Comparison of ENCODE assay signal across 8 cellular contexts in genomic region chr12:51083140-51083833, GRCh38. TPM values are rescaled to one million over a fixed set of nuclear protein-coding genes. Genes with fewer than 3 reads are reported as not detected.
DNase-seq lines count a peak whose midpoint lies in the region; ATAC-seq, FAIRE-seq and TF ChIP-seq lines count a peak whose summit lies in the region.

A gene with protein sequence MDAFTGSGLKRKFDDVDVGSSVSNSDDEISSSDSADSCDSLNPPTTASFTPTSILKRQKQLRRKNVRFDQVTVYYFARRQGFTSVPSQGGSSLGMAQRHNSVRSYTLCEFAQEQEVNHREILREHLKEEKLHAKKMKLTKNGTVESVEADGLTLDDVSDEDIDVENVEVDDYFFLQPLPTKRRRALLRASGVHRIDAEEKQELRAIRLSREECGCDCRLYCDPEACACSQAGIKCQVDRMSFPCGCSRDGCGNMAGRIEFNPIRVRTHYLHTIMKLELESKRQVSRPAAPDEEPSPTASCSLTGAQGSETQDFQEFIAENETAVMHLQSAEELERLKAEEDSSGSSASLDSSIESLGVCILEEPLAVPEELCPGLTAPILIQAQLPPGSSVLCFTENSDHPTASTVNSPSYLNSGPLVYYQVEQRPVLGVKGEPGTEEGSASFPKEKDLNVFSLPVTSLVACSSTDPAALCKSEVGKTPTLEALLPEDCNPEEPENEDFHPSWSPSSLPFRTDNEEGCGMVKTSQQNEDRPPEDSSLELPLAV (minus strand): TSS chr12:51083596. CDS start chr12:51076561, 7,035 bp downstream.

- H3K4me1 ChIP-seq in pancreas (no peaks in the 10 kb centered on the region), tibial artery (peaks cover 0 to 30% (median 15%) of the 10 kb centered on the region in 4 donors)

- no peaks in the 10 kb centered on the region for H3K27me3 ChIP-seq in SU-DHL-6 (ENCODE audit: low read length)
- H3K27me3 ChIP-seq in pancreas: no peaks in the 10 kb centered on the region
- no peaks in the 10 kb centered on the region for H3K27me3 ChIP-seq in tibial artery

- TF ChIP-seq CTCF in GM12864 (IDR thresholded peaks at IDR 0.05; ENCODE audit: low read depth, low read length, missing control alignments) (no peak), SU-DHL-6 (IDR thresholded peaks at IDR 0.05; ENCODE audit: insufficient read depth, low read length, poor library complexity, severe bottlenecking) (no peak), pancreas (IDR thresholded peaks at IDR 0.05) (no peak), tibial artery (IDR thresholded peaks at IDR 0.05) (no peak)

- H3K4me2 ChIP-seq in SU-DHL-6 (ENCODE audit: low read depth, low read length, poor library complexity, severe bottlenecking): peak within 1 kb of the TSS; percentile 82

- peak within 1 kb of the TSS; percentile 97 for H3K4me3 Mint-ChIP-seq in activated naive CD8-positive, alpha-beta T cell treated with anti-CD3 and anti-CD28 coated beads, Interleukin-2, amount 10 ng/mL, durations not matched to agents 7 days and 5 days

- no peaks in the 10 kb centered on the region for H3K79me2 ChIP-seq in SU-DHL-6 (ENCODE audit: insufficient read depth, low read length)

- no peaks in the 10 kb centered on the region for H3K27me3 Mint-ChIP-seq in activated naive CD8-positive, alpha-beta T cell treated with anti-CD3 and anti-CD28 coated beads, Interleukin-2, amount 10 ng/mL, durations not matched to agents 7 days and 5 days

- H3K36me3 Mint-ChIP-seq in activated naive CD8-positive, alpha-beta T cell treated with anti-CD3 and anti-CD28 coated beads, Interleukin-2, amount 10 ng/mL, durations not matched to agents 7 days and 5 days: peaks cover 3% of the 10 kb centered on the region

- H3K4me1 Mint-ChIP-seq in activated naive CD8-positive, alpha-beta T cell treated with anti-CD3 and anti-CD28 coated beads, Interleukin-2, amount 10 ng/mL, durations not matched to agents 7 days and 5 days: peaks cover 24% of the 10 kb centered on the region

- H3K9ac ChIP-seq in SU-DHL-6 (ENCODE audit: low read length): peak within 1 kb of the TSS; percentile 89

- no peak within 1 kb of the TSS for H3K27ac ChIP-seq in SU-DHL-6 (ENCODE audit: low read depth, low read length)
- peak within 1 kb of the TSS; percentile 77 to 85 (median 81) for H3K27ac ChIP-seq in pancreas
- H3K27ac ChIP-seq in tibial artery: peak within 1 kb of the TSS; percentile 90 to 98

- H3K9me3 Mint-ChIP-seq in activated naive CD8-positive, alpha-beta T cell treated with anti-CD3 and anti-CD28 coated beads, Interleukin-2, amount 10 ng/mL, durations not matched to agents 7 days and 5 days: peaks cover 2% of the 10 kb centered on the region

- POLR2A ChIA-PET in activated naive CD8-positive, alpha-beta T cell treated with anti-CD3 and anti-CD28 coated beads, Interleukin-2, amount 10 ng/mL, durations not matched to agents 7 days and 5 days (lab: Charles Lee): interaction anchor here (0.5 to 2.9 kb wide), 23 partner anchors 9 to 955 kb away, joined by 3 to 12 read pairs (median 4); partner anchors contain the start of genes ATF1, DAZAP2, LETMD1 and POU6F1

- peak within 1 kb of the TSS; percentile 95 for H2AFZ ChIP-seq in SU-DHL-6 (ENCODE audit: low read depth, low read length, severe bottlenecking)

- H3K27ac Mint-ChIP-seq in activated naive CD8-positive, alpha-beta T cell treated with anti-CD3 and anti-CD28 coated beads, Interleukin-2, amount 10 ng/mL, durations not matched to agents 7 days and 5 days: peak within 1 kb of the TSS; percentile 90

- WGBS in pancreas, 2 donors: 0 to 1% methylated on average over 60 to 72 of the region's 72 CpGs

- H3K36me3 ChIP-seq in SU-DHL-6 (ENCODE audit: low read length) (no peaks in the 10 kb centered on the region), pancreas (no peaks in the 10 kb centered on the region), tibial artery (no peaks in the 10 kb centered on the region)

- H3K9me2 ChIP-seq in SU-DHL-6 (replicated peaks; ENCODE audit: insufficient read depth, low read length): no peaks in the 10 kb centered on the region

- peak; percentile 85 for DNase-seq in GM12864 (ENCODE audit: low read depth)
- DNase-seq in NCI-H128 (lab: John Stamatoyannopoulos, UW; ENCODE audit: unreplicated experiment): peak; percentile 95
- DNase-seq in activated naive CD8-positive, alpha-beta T cell treated with anti-CD3 and anti-CD28 coated beads, Interleukin-2, amount 10 ng/mL, durations not matched to agents 7 days and 5 days: peak; percentile 96
- peak; percentile 99 for DNase-seq in Right ventricle myocardium inferior (ENCODE audit: missing footprints)
- DNase-seq in pancreas: peak; percentile 95 to 99 (median 96)
- DNase-seq in tibial artery: peak; percentile 96 to 98

- peak; percentile 13 for FAIRE-seq in pancreas (lab: Jason Lieb, UNC)

- H3K4me3 ChIP-seq in GM12864 (ENCODE audit: low read depth, low read length) (peak within 1 kb of the TSS; percentile 61), SU-DHL-6 (ENCODE audit: insufficient read depth, low read length, poor library complexity, severe bottlenecking) (peak within 1 kb of the TSS; percentile 84), pancreas (peak within 1 kb of the TSS; percentile 83 to 92 (median 84)), tibial artery (peak within 1 kb of the TSS; percentile 76 to 98)

- H4K20me1 ChIP-seq in SU-DHL-6 (ENCODE audit: low read depth, low read length): no peaks in the 10 kb centered on the region

- intact Hi-C loops in Right ventricle myocardium inferior (cut with DNase I): loop anchor here (2.0 kb wide), 3 partner anchors 34 to 156 kb away; partner anchors contain the start of genes DAZAP2, LETMD1 and TFCP2
- intact Hi-C loops in pancreas (cut with DNase I): no loop called here
- intact Hi-C loops in tibial artery (cut with DNase I; ENCODE audit: low total_unique reads): no loop called here

- H3K9me3 ChIP-seq in SU-DHL-6 (ENCODE audit: insufficient read depth, low read length) (no peaks in the 10 kb centered on the region), pancreas (no peaks in the 10 kb centered on the region), tibial artery (no peaks in the 10 kb centered on the region)

- 0 out of 2 replicates have a peak, but pooled peaks cover 8% of the 10 kb centered on the region for H3F3A ChIP-seq in SU-DHL-6 (ENCODE audit: insufficient read depth)

- ATAC-seq in HG02678 (IDR thresholded peaks at IDR 0.05; ENCODE audit: unreplicated experiment): peak; percentile 98
- peak; percentile 99 for ATAC-seq in activated naive CD8-positive, alpha-beta T cell treated with anti-CD3 and anti-CD28 coated beads, Interleukin-2, amount 10 ng/mL, durations not matched to agents 7 days and 5 days (ENCODE audit: low read depth)
- ATAC-seq in Right ventricle myocardium inferior: peak; percentile 100
- peak; percentile 99 to 100 (median 100) for ATAC-seq in pancreas

RNA-seq across cellular contexts. Expression of the gene that starts here (rescaled TPM):
- total RNA-seq in activated naive CD8-positive, alpha-beta T cell treated with anti-CD3 and anti-CD28 coated beads, Interleukin-2, amount 10 ng/mL, durations not matched to agents 7 days and 5 days: 10 to 100 TPM; 20.0 to 24.4 TPM
- total RNA-seq in Right ventricle myocardium inferior: 25.7 TPM
- total RNA-seq in pancreas: 10 to 100 TPM in 5 of 6 donors, 1 to 10 TPM in 1; 8.2 to 15.1 (median 10.9) TPM
- 10 to 100 TPM in 1 of 2 donors, 1 to 10 TPM in 1; 9.2 to 10.4 TPM for polyA plus RNA-seq in pancreas
